ENCODE assay signal across 1 cellular context in the genomic region with DNA sequence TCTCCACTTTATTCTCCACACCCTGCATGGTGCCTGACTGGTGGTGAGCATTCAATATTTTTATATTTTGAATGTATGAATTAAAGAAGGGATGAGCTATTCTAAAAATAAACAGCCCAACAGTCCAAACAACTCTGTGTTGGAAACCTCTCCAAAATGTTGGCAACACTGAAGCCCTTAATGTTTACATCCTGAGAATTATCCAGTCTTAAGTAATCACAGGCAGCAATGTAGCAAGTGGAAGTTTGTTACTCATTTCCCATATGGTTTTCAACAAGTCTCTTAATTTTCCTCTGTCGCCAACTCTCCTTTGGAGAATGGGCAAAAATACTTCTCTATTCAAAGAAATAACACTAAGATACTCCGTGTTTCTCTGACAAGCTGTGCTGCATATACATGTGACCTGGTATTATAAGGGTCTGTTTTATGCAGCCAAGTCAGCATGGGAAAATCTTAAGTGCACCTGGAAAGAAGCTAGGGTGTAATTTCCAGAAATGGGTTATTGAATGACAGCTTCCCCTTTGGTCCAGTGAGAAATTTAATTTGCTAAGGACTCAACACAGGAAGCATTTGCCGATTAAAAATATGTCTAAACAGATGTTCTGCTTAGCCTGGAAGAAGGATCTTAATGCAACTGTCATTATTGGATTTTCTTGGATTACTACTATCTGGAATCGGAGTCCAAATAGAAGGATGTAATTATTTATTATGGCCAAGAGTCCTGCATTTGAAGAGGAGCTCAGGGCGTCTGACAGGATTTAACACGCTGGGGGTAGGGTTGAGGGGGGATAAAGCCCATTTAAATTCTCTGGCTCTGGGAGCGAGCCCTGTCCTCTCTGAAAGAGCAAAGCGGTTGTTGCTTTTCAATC.
TF ChIP-seq lines count a peak whose summit lies in the region.

No MANE protein-coding gene starts in this region.

TF ChIP-seq in GM23338, 12 proteins besides CTCF, POLR2A, EP300 and RAD21 (continued from another document):
- TF ChIP-seq, protein P1, sequence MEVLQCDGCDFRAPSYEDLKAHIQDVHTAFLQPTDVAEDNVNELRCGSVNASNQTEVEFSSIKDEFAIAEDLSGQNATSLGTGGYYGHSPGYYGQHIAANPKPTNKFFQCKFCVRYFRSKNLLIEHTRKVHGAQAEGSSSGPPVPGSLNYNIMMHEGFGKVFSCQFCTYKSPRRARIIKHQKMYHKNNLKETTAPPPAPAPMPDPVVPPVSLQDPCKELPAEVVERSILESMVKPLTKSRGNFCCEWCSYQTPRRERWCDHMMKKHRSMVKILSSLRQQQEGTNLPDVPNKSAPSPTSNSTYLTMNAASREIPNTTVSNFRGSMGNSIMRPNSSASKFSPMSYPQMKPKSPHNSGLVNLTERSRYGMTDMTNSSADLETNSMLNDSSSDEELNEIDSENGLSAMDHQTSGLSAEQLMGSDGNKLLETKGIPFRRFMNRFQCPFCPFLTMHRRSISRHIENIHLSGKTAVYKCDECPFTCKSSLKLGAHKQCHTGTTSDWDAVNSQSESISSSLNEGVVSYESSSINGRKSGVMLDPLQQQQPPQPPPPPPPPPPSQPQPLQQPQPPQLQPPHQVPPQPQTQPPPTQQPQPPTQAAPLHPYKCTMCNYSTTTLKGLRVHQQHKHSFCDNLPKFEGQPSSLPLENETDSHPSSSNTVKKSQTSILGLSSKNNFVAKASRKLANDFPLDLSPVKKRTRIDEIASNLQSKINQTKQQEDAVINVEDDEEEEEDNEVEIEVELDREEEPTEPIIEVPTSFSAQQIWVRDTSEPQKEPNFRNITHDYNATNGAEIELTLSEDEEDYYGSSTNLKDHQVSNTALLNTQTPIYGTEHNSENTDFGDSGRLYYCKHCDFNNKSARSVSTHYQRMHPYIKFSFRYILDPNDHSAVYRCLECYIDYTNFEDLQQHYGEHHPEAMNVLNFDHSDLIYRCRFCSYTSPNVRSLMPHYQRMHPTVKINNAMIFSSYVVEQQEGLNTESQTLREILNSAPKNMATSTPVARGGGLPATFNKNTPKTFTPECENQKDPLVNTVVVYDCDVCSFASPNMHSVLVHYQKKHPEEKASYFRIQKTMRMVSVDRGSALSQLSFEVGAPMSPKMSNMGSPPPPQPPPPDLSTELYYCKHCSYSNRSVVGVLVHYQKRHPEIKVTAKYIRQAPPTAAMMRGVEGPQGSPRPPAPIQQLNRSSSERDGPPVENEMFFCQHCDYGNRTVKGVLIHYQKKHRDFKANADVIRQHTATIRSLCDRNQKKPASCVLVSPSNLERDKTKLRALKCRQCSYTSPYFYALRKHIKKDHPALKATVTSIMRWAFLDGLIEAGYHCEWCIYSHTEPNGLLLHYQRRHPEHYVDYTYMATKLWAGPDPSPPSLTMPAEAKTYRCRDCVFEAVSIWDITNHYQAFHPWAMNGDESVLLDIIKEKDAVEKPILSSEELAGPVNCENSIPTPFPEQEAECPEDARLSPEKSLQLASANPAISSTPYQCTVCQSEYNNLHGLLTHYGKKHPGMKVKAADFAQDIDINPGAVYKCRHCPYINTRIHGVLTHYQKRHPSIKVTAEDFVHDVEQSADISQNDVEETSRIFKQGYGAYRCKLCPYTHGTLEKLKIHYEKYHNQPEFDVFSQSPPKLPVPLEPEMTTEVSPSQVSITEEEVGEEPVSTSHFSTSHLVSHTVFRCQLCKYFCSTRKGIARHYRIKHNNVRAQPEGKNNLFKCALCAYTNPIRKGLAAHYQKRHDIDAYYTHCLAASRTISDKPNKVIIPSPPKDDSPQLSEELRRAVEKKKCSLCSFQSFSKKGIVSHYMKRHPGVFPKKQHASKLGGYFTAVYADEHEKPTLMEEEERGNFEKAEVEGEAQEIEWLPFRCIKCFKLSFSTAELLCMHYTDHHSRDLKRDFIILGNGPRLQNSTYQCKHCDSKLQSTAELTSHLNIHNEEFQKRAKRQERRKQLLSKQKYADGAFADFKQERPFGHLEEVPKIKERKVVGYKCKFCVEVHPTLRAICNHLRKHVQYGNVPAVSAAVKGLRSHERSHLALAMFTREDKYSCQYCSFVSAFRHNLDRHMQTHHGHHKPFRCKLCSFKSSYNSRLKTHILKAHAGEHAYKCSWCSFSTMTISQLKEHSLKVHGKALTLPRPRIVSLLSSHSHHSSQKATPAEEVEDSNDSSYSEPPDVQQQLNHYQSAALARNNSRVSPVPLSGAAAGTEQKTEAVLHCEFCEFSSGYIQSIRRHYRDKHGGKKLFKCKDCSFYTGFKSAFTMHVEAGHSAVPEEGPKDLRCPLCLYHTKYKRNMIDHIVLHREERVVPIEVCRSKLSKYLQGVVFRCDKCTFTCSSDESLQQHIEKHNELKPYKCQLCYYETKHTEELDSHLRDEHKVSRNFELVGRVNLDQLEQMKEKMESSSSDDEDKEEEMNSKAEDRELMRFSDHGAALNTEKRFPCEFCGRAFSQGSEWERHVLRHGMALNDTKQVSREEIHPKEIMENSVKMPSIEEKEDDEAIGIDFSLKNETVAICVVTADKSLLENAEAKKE (CRISPR knock-in tag; IDR thresholded peaks at IDR 0.05) = no peak
- TF ChIP-seq ZNF114 (CRISPR knock-in tag; IDR thresholded peaks at IDR 0.05) (no peak), NANOG (IDR thresholded peaks at IDR 0.05; ENCODE audit: borderline replicate concordance) (no peak), STAT1 (IDR thresholded peaks at IDR 0.05; ENCODE audit: unreplicated experiment) (no peak), EZH2phosphoT487 (IDR thresholded peaks at IDR 0.05; ENCODE audit: unreplicated experiment) (no peak), EZH2 (IDR thresholded peaks at IDR 0.05; ENCODE audit: low read depth, unreplicated experiment) (no peak), POLR2AphosphoS5 (IDR thresholded peaks at IDR 0.05; ENCODE audit: low read depth) (no peak), CREB1 (CRISPR knock-in tag; IDR thresholded peaks at IDR 0.05; ENCODE audit: low read depth) (no peak)
